In the genomic region with DNA sequence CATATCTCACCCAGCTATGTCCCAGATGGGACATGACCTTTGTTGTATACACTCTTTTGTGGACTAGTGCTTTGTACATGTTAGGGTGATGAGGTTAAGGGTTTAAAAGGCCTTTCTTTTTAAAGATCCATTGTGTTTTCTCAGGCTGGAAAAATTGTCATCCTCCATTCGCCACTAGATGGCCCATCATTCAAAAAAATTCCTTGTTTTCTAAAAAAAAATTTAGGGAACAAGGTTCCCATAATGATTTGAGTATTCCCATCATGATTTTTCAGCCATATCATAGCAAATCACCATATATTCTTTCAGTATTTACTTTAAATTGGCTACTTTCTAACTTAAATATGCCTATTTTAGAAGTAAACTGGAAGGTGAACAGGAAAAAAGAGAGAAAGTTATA, we compare ENCODE assay signal across 9 cellular contexts.
A peak's percentile ranks its signal among the peaks of the same experiment; 100 is the strongest.
DNase-seq lines count a peak whose midpoint lies in the region; ATAC-seq and TF ChIP-seq lines count a peak whose summit lies in the region.
"Had no signal": no experiment of that assay in that cellular context is flagged by ENCODE, and none has a peak within 500 bp of the region (broad histone marks: within the 10 kb centered on the region; RNA-seq: fewer than 3 reads in every experiment).

No MANE protein-coding gene starts in this region.

- H3K27me3 ChIP-seq in OCI-LY1 (ENCODE audit: insufficient read depth, low read length) (no peaks in the 10 kb centered on the region), esophagus muscularis mucosa (no peaks in the 10 kb centered on the region), gastrocnemius medialis (no peaks in the 10 kb centered on the region)

- no peaks in the 10 kb centered on the region for H3K9me2 ChIP-seq in OCI-LY1 (ENCODE audit: low read depth, low read length)

- H3K4me1 ChIP-seq in OCI-LY1 (ENCODE audit: insufficient read depth, low read length, severe bottlenecking) = no peaks in the 10 kb centered on the region
- no peaks in the 10 kb centered on the region for H3K4me1 ChIP-seq in esophagus muscularis mucosa
- H3K4me1 ChIP-seq in gastrocnemius medialis = no peaks in the 10 kb centered on the region

- H3K79me2 ChIP-seq in OCI-LY1 (ENCODE audit: insufficient read depth, low read length) = no peaks in the 10 kb centered on the region

- DNase-seq in DMS 273 (lab: John Stamatoyannopoulos, UW; ENCODE audit: unreplicated experiment) (peak; percentile 23), DMS 273 treated with DMSO at 0.1 percent for 48 hours (lab: John Stamatoyannopoulos, UW) (no peak), esophagus muscularis mucosa (ENCODE audit: extremely low spot score) (no peak), gastrocnemius medialis (no peak), T1000 (lab: John Stamatoyannopoulos, UW) (no peak), NOMO-1 treated with dmso at 0.1 percent for 144 hours (lab: John Stamatoyannopoulos, UW; ENCODE audit: unreplicated experiment) (no peak)
- DNase-seq: 8988T had no signal

- TF ChIP-seq CTCF in OCI-LY1 (IDR thresholded peaks at IDR 0.05; ENCODE audit: low read length) = peak; percentile 19; the same call in 1 of the 2 replicates
- peak in 2 of 3 experiments; percentile 41 to 44 for TF ChIP-seq CTCF in esophagus muscularis mucosa (IDR thresholded peaks at IDR 0.05)
- peak; percentile 27 to 54 (median 30) for TF ChIP-seq CTCF in gastrocnemius medialis (IDR thresholded peaks at IDR 0.05 in 4 of 5, conservative IDR thresholded peaks at IDR 0.05 in 1 of 5)

- in situ Hi-C loops in gastrocnemius medialis (cut with MboI; ENCODE audit: low sequenced_read_pairs in 4 of 4) = loop anchor here (5.0 to 25.0 kb wide), 3 partner anchors 226 to 501 kb away; no protein-coding TSS in a partner anchor

- ATAC-seq in gastrocnemius medialis (no peak), GM18909 (IDR thresholded peaks at IDR 0.05; ENCODE audit: poor library complexity, unreplicated experiment) (no peak)

- H3K4me2 ChIP-seq in OCI-LY1 (ENCODE audit: low read length) = no peak overlapping the region

- TF ChIP-seq POLR2A in esophagus muscularis mucosa (IDR thresholded peaks at IDR 0.05; ENCODE audit: low read depth) = no peak
- TF ChIP-seq POLR2A in gastrocnemius medialis (IDR thresholded peaks at IDR 0.05) = no peak

- H2AFZ ChIP-seq in OCI-LY1 (ENCODE audit: low read length) = no peak overlapping the region

- TF ChIP-seq EP300 in esophagus muscularis mucosa (IDR thresholded peaks at IDR 0.05) = no peak

- WGBS in esophagus muscularis mucosa = 7% methylated on average over 1 of the region's 1 CpG

- H3K27ac ChIP-seq in OCI-LY1 (ENCODE audit: low read depth, low read length, poor library complexity, severe bottlenecking) (no peak overlapping the region), esophagus muscularis mucosa (replicated peaks in 1 of 4) (no peak overlapping the region), gastrocnemius medialis (no peak overlapping the region)

- intact Hi-C loops in esophagus muscularis mucosa (cut with DNase I) = loop anchor here (10.0 kb wide), 1 partner anchor 234 kb away; no protein-coding TSS in a partner anchor
- intact Hi-C loops in gastrocnemius medialis (cut with DNase I; ENCODE audit: low total_unique reads) = loop anchor here (2.0 kb wide), 1 partner anchor 236 kb away; no protein-coding TSS in a partner anchor

- H3K36me3 ChIP-seq in OCI-LY1 (ENCODE audit: insufficient read depth, low read length) = no peaks in the 10 kb centered on the region
- no peaks in the 10 kb centered on the region for H3K36me3 ChIP-seq in esophagus muscularis mucosa
- no peaks in the 10 kb centered on the region for H3K36me3 ChIP-seq in gastrocnemius medialis

- H3K9ac ChIP-seq in OCI-LY1 (ENCODE audit: low read length) = no peak overlapping the region

- H3F3A ChIP-seq in OCI-LY1 (ENCODE audit: insufficient read depth, low read length) = no peaks in the 10 kb centered on the region

- no peaks in the 10 kb centered on the region for H4K20me1 ChIP-seq in OCI-LY1 (ENCODE audit: insufficient read depth, low read length)

- H3K9me3 ChIP-seq in OCI-LY1 (ENCODE audit: low read length) (no peaks in the 10 kb centered on the region), esophagus muscularis mucosa (no peaks in the 10 kb centered on the region), gastrocnemius medialis (no peaks in the 10 kb centered on the region)

- H3K4me3 ChIP-seq in OCI-LY1 (ENCODE audit: low read depth, low read length, poor library complexity, severe bottlenecking) (no peak overlapping the region), esophagus muscularis mucosa (no peak overlapping the region), gastrocnemius medialis (no peak overlapping the region)
